In genomic region chr2:218961651-218962570, GRCh38 we compare ENCODE assay signal across 9 cellular contexts. TPM values are rescaled to one million over a fixed set of nuclear protein-coding genes. Genes with fewer than 3 reads are reported as not detected.
A peak's percentile ranks its signal among the peaks of the same experiment; 100 is the strongest.
DNase-seq lines count a peak whose midpoint lies in the region; ATAC-seq and TF ChIP-seq lines count a peak whose summit lies in the region.
"Had no signal": no experiment of that assay in that cellular context is flagged by ENCODE, and none has a peak within 500 bp of the region (broad histone marks: within the 10 kb centered on the region; RNA-seq: fewer than 3 reads in every experiment).

No MANE protein-coding gene starts in this region.

- no peaks in the 10 kb centered on the region for H3K36me3 ChIP-seq in transverse colon

- TF ChIP-seq CTCF in GM13977 (IDR thresholded peaks at IDR 0.05; ENCODE audit: extremely low read depth, insufficient read depth, missing control alignments) (no peak), transverse colon (IDR thresholded peaks at IDR 0.05) (no peak)

- DNase-seq in DMS 273 (lab: John Stamatoyannopoulos, UW; ENCODE audit: unreplicated experiment) (peak; percentile 61), DMS 273 treated with DMSO at 0.1 percent for 48 hours (lab: John Stamatoyannopoulos, UW) (no peak), GM13977 (ENCODE audit: low spot score) (peak; percentile 51), NCI-H69 (lab: John Stamatoyannopoulos, UW) (peak; percentile 81), iPS-NIHi7 (ENCODE audit: extremely low spot score) (peak; percentile 61), transverse colon (no peak), dermis blood vessel endothelial cell (no peak)

- TF ChIP-seq EP300 in transverse colon (IDR thresholded peaks at IDR 0.05; ENCODE audit: low read depth), result no peak

- no peak for ATAC-seq in HG03095 (IDR thresholded peaks at IDR 0.05; ENCODE audit: unreplicated experiment)

- no peak overlapping the region for H3K27ac ChIP-seq in transverse colon
- H3K27ac ChIP-seq: psoas muscle had no signal

- H3K4me3 ChIP-seq in transverse colon, result no peak overlapping the region
- H3K4me3 ChIP-seq: psoas muscle had no signal

- in situ Hi-C loops in GM13977 (cut with MboI; ENCODE audit: low pct_unique_long_range_greater_than_20kb, low sequenced_read_pairs, unreplicated experiment) (no loop called here), transverse colon (cut with MboI; ENCODE audit: low pct_ligation_motif_present in 1 of 4, low pct_unique_long_range_greater_than_20kb in 1 of 4, low sequenced_read_pairs in 3 of 4) (no loop called here)

- peaks cover 98% of the 10 kb centered on the region for H3K27me3 ChIP-seq in transverse colon

- intact Hi-C loops in transverse colon (cut with DNase I; ENCODE audit: low total_unique reads), result no loop called here

- 27% methylated on average over 34 of the region's 34 CpGs; no CpG with 5 or more reads in 1 of the 2 donors for WGBS in transverse colon (ENCODE audit: low coverage in 1 of 2), 2 donors

- no peaks in the 10 kb centered on the region for H3K9me3 ChIP-seq in transverse colon
- H3K9me3 ChIP-seq: psoas muscle had no signal

- TF ChIP-seq POLR2A in transverse colon (IDR thresholded peaks at IDR 0.05), result no peak

- peaks cover 0 to 18% (median 13%) of the 10 kb centered on the region in 4 donors for H3K4me1 ChIP-seq in transverse colon

RNA-seq across cellular contexts. Expression of gene CDK5R2, which starts 2.4 kb away (rescaled TPM):
- total RNA-seq in transverse colon, result under 1 TPM in 1 of 4 donors, not detected in 3; 0.41 TPM
- not detected in 2 replicates for total RNA-seq in dermis blood vessel endothelial cell
- total RNA-seq: psoas muscle had no signal

RNA-seq across cellular contexts. Expression of gene FEV, which starts 23.1 kb away (rescaled TPM):
- total RNA-seq in transverse colon (1 to 10 TPM in 2 of 4 donors, not detected in 2; 1.9 to 8.2 TPM), dermis blood vessel endothelial cell (not detected in 2 replicates)
- total RNA-seq: psoas muscle had no signal

RNA-seq across cellular contexts. Expression of gene CRYBA2, which starts 31.3 kb away (rescaled TPM):
- total RNA-seq in transverse colon (1 to 10 TPM in 1 of 4 donors, not detected in 3; 5.6 TPM), dermis blood vessel endothelial cell (not detected in 2 replicates)
- total RNA-seq: psoas muscle had no signal

Comparison
In these comparisons a context has a peak if more than half of its experiments do, and no peak if none do; other contexts are left out.
1. DNase-seq: peak in DMS 273 (single experiment), GM13977 (single experiment), NCI-H69 (single experiment) and iPS-NIHi7 (single experiment); none in DMS 273 treated with DMSO at 0.1 percent for 48 hours (single experiment), transverse colon (single experiment) and dermis blood vessel endothelial cell (single experiment).